18 cellular contexts compared by ENCODE assay signal in the genomic region with DNA sequence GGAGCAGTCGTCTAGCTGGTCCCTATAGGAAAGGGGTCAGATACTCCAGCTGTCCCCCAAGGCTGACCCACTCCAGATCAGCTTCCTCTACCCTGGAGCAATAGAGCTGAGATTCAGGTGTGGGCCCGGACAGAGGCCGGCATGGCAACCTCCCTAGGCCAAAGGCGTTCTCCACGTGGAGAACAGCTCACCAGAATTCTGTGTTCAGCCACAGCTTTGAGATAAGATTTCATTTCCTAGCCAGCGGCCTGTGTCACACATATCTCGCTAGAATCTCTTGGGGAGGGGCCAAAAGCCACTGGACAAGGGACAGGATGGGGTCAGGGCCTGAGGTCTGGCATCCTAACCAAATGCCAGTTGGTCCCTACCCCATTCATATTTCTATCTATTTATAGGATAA.
"Had no signal": no experiment of that assay in that cellular context is flagged by ENCODE, and none has a peak within 500 bp of the region (broad histone marks: within the 10 kb centered on the region; RNA-seq: fewer than 3 reads in every experiment).

No MANE protein-coding gene starts in this region.

- H3K4me3 Mint-ChIP-seq: brain; effector memory CD8-positive, alpha-beta T cell had no signal

- H3K9me3 ChIP-seq: esophagus squamous epithelium, right lobe of liver, spleen, thyroid gland had no signal

- H3K36me3 Mint-ChIP-seq: activated naive CD4-positive, alpha-beta T cell treated with anti-CD3 and anti-CD28 coated beads, Interleukin-2, amount 50 U/mL, for 72 hours had no signal

- H3K9me3 Mint-ChIP-seq: activated naive CD4-positive, alpha-beta T cell treated with anti-CD3 and anti-CD28 coated beads, Interleukin-2, amount 50 U/mL, for 72 hours; brain; effector memory CD8-positive, alpha-beta T cell had no signal

- H3K27me3 Mint-ChIP-seq: brain had no signal

- DNase-seq: activated CD4-positive, alpha-beta T cell treated with anti-CD3 and anti-CD28 coated beads for 1 hour; activated CD4-positive, alpha-beta T cell treated with anti-CD3 and anti-CD28 coated beads, Interleukin-2, amount 50 U/mL, for 4 hours; activated gamma-delta T cell; amygdala; caudate nucleus; effector memory CD8-positive, alpha-beta T cell; esophagus squamous epithelium; hippocampal formation; midbrain; right lobe of liver; spleen; stimulated activated naive CD4-positive, alpha-beta T cell; T-helper 2 cell; thyroid gland; WERI-Rb-1 had no signal

- ATAC-seq: activated naive CD4-positive, alpha-beta T cell treated with anti-CD3 and anti-CD28 coated beads, Interleukin-2, amount 50 U/mL, for 72 hours; effector memory CD8-positive, alpha-beta T cell; left lobe of liver; right lobe of liver had no signal

- H3K4me3 ChIP-seq: esophagus squamous epithelium, right lobe of liver, spleen, thyroid gland had no signal

- H3K4me1 ChIP-seq: right lobe of liver, spleen had no signal

- H3K27me3 ChIP-seq: esophagus squamous epithelium, right lobe of liver, spleen, thyroid gland had no signal

- H3K36me3 ChIP-seq: esophagus squamous epithelium, right lobe of liver, spleen, thyroid gland, WERI-Rb-1 had no signal

- H3K27ac Mint-ChIP-seq: activated naive CD4-positive, alpha-beta T cell treated with anti-CD3 and anti-CD28 coated beads, Interleukin-2, amount 50 U/mL, for 72 hours; effector memory CD8-positive, alpha-beta T cell had no signal

- H3K27ac ChIP-seq: esophagus squamous epithelium, right lobe of liver, spleen, thyroid gland, WERI-Rb-1 had no signal
